Comparison of ENCODE assay signal across 8 cellular contexts in the genomic region with DNA sequence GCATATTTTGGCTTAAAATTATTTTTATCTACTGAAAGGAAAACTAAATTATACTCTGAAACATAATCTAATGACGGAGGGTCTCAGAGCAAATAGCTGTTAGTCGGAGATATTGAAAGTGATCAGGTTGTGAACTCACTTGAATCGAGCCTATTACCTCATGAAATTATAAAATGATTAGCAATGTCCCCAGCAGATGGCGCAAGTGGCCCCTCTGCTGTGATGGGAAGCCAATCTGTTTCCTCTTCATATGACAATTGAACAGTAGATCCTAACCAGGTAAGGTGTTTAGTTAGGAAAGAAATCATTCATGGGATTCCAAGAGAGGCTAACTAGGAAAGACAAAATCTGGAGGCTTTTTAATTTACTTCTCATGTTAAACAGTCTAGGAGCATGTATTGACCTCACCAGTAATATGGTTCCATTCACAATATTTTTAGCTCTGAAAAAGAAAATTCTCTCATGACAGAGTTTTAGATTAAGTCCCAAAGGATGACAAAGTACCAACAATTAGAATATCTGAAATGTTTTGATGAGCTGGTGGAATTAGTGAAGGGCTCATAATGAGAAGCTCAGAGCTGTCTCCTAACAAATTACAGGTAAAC. TPM values are rescaled to one million over a fixed set of nuclear protein-coding genes. Genes with fewer than 3 reads are reported as not detected.
A peak's percentile ranks its signal among the peaks of the same experiment; 100 is the strongest.
DNase-seq lines count a peak whose midpoint lies in the region; ATAC-seq and TF ChIP-seq lines count a peak whose summit lies in the region.

No MANE protein-coding gene starts in this region.

- intact Hi-C loops in aorta (cut with DNase I), result loop anchor here (1.0 to 10.0 kb wide), 4 partner anchors 57 to 101 kb away; no protein-coding TSS in a partner anchor

- H3K27ac ChIP-seq in cardiac muscle cell (no peak overlapping the region), aorta (ENCODE audit: low read depth in 1 of 2, low read length in 2 of 2) (no peak overlapping the region)

- peak; percentile 70 for TF ChIP-seq CTCF in cardiac muscle cell (IDR thresholded peaks at IDR 0.05; ENCODE audit: low read depth, low read length)

- H3K36me3 ChIP-seq in cardiac muscle cell (no peaks in the 10 kb centered on the region), aorta (ENCODE audit: control insufficient read depth in 1 of 2, insufficient read depth in 2 of 2, low read length in 1 of 2) (no peaks in the 10 kb centered on the region)

- H3K9me3 ChIP-seq in cardiac muscle cell (ENCODE audit: low read depth) (no peaks in the 10 kb centered on the region), aorta (ENCODE audit: control insufficient read depth, low read length) (no peaks in the 10 kb centered on the region)

- no peaks in the 10 kb centered on the region for H3K4me1 ChIP-seq in cardiac muscle cell (ENCODE audit: low read depth)
- H3K4me1 ChIP-seq in aorta (ENCODE audit: control insufficient read depth in 1 of 2, insufficient read depth in 2 of 2, low read length in 2 of 2), result no peaks in the 10 kb centered on the region

- H3K27me3 ChIP-seq in cardiac muscle cell (no peaks in the 10 kb centered on the region), aorta (ENCODE audit: control insufficient read depth in 1 of 2, insufficient read depth in 2 of 2, low read length in 1 of 2) (no peaks in the 10 kb centered on the region)

- ATAC-seq in GM18511 (IDR thresholded peaks at IDR 0.05; ENCODE audit: unreplicated experiment) (peak; percentile 49), aorta (ENCODE audit: low FRiP score) (peak; percentile 87)

- WGBS in aorta, 2 donors, result 5 to 9% methylated on average over 4 of the region's 4 CpGs

- H3K4me3 ChIP-seq in cardiac muscle cell, result no peak overlapping the region
- H3K4me3 ChIP-seq in aorta (ENCODE audit: low read length in 2 of 2), result no peak overlapping the region

- DNase-seq in 8988T, result peak; percentile 55
- DNase-seq in NCI-H1417 treated with DMSO at 0.1 percent for 48 hours (lab: John Stamatoyannopoulos, UW), result peak; percentile 7
- peak; percentile 61 for DNase-seq in T follicular helper cell (ENCODE audit: low read depth)
- DNase-seq in activated naive CD8-positive, alpha-beta T cell treated with anti-CD3 and anti-CD28 coated beads, Interleukin-2, amount 50 U/mL, for 16 hours (ENCODE audit: low read depth, low spot score), result peak; percentile 50
- DNase-seq in cardiac muscle cell (ENCODE audit: low read depth in 1 of 2, low spot score in 1 of 2), result peak; percentile 75 to 80
- DNase-seq in putamen (ENCODE audit: low spot score), result peak; percentile 63
- DNase-seq in aorta, result peak; percentile 75 to 89

RNA-seq across cellular contexts. Expression of a gene that starts 29.9 kb away (rescaled TPM):
- total RNA-seq in cardiac muscle cell (11.2 and 14.0 TPM in 2 replicates), aorta (10 to 100 TPM; 32.4 to 49.8 TPM)
- polyA plus RNA-seq in cardiac muscle cell (34.4 and 44.1 TPM in 2 replicates), aorta (10 to 100 TPM; 28.8 to 46.3 TPM)

RNA-seq across cellular contexts. Expression of a gene that starts 43.3 kb away (rescaled TPM):
- total RNA-seq in cardiac muscle cell (16.3 and 60.0 TPM in 2 replicates), aorta (10 to 100 TPM; 14.1 to 19.9 TPM)
- polyA plus RNA-seq in cardiac muscle cell (23.9 and 28.3 TPM in 2 replicates), aorta (10 to 100 TPM in 1 of 2 donors, 1 to 10 TPM in 1; 7.9 to 14.2 TPM)

Comparison
In these comparisons a context has a peak if more than half of its experiments do, and no peak if none do; other contexts are left out.
1. DNase-seq: peak in every context shown above with its lines; median percentile 82 in aorta; 78 in cardiac muscle cell; 63 in putamen; 61 in T follicular helper cell; 55 in 8988T; 50 in activated naive CD8-positive, alpha-beta T cell treated with anti-CD3 and anti-CD28 coated beads, Interleukin-2, amount 50 U/mL, for 16 hours; 7 in NCI-H1417 treated with DMSO at 0.1 percent for 48 hours.